9 cellular contexts compared by ENCODE assay signal in the genomic region with DNA sequence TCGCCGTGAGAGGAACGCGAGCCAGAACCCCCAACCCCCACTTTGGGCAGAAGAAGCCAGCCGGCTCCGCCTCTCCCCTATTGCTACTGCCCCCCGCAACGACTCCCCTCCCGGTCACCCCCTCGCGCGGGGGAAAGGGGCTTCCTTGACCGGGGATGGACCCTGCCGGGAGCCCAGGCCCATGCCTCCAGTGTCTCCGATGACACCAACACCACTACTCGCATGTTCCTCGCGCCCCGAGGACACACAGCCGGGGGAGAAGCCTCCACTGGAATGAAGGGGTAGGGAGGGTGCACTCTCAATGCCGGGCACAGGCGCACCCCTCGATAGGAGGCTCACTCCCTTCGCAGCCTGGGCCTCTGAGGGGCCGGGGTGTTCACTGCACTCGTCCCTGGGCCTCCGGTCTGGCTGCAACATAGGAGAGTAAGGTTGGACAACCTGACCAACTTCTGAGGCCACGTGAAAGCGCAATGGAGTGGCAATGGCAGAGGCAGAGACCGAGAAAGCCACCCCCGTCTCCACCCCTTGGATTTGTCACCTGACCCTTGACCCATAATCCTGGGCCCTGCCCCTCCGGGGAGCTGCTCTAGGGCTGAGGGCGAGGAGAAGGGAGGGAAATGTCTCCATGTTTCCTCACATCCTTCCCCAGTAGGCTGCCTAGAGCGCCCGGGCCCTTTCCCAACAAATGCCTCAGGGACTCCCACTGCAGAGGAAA. TPM values are rescaled to one million over a fixed set of nuclear protein-coding genes. Genes with fewer than 3 reads are reported as not detected.
A peak's percentile ranks its signal among the peaks of the same experiment; 100 is the strongest.
DNase-seq lines count a peak whose midpoint lies in the region; ATAC-seq lines count a peak whose summit lies in the region.
"Had no signal": no experiment of that assay in that cellular context is flagged by ENCODE, and none has a peak within 500 bp of the region (broad histone marks: within the 10 kb centered on the region; RNA-seq: fewer than 3 reads in every experiment).

No MANE protein-coding gene starts in this region.

- H3K79me1 ChIP-seq in mesenchymal stem cell (replicated peaks; ENCODE audit: low read length, poor library complexity, severe bottlenecking) = no peaks in the 10 kb centered on the region

- no peaks in the 10 kb centered on the region for H3K9me3 ChIP-seq in mesenchymal stem cell (ENCODE audit: control insufficient read depth, low read length)

- H2BK120ac ChIP-seq in mesenchymal stem cell (ENCODE audit: low read depth, low read length) = no peak overlapping the region

- H3K27me3 ChIP-seq in mesenchymal stem cell (ENCODE audit: control insufficient read depth in 1 of 2, insufficient read depth in 1 of 2, low read length in 2 of 2) = peaks cover 87 to 93% of the 10 kb centered on the region in 2 experiments

- H4K8ac ChIP-seq in mesenchymal stem cell (ENCODE audit: low read length) = no peak overlapping the region

- H3K27ac ChIP-seq in mesenchymal stem cell (ENCODE audit: low read length, poor library complexity, severe bottlenecking) = no peak overlapping the region

- ATAC-seq in GM21737 (IDR thresholded peaks at IDR 0.05; ENCODE audit: unreplicated experiment) (no peak), HG02759 (IDR thresholded peaks at IDR 0.05; ENCODE audit: unreplicated experiment) (no peak)

- H2AFZ ChIP-seq in mesenchymal stem cell (ENCODE audit: low read depth, low read length) = no peak overlapping the region

- peak overlapping the region in 1 of 2 experiments; percentile 68 for H3K4me3 ChIP-seq in mesenchymal stem cell (ENCODE audit: insufficient read depth in 1 of 2, low read depth in 1 of 2, low read length in 2 of 2)

- no peak overlapping the region for H4K91ac ChIP-seq in mesenchymal stem cell (ENCODE audit: low read length)

- no peaks in the 10 kb centered on the region for H3K36me3 ChIP-seq in mesenchymal stem cell (ENCODE audit: control insufficient read depth in 1 of 2, insufficient read depth in 2 of 2, low read depth in 1 of 2, low read length in 2 of 2)

- H2BK15ac ChIP-seq in mesenchymal stem cell (ENCODE audit: low read depth, poor library complexity, severe bottlenecking) = no peak overlapping the region

- no peak overlapping the region for H3K4ac ChIP-seq in mesenchymal stem cell (ENCODE audit: low read depth in 1 of 2, low read length in 2 of 2)

- in situ Hi-C loops in KBM-7 (cut with MboI; ENCODE audit: low pct_unique_long_range_greater_than_20kb, low sequenced_read_pairs) = loop anchor here (5.0 to 25.0 kb wide), 2 partner anchors 48 to 178 kb away; no protein-coding TSS in a partner anchor

- no peak overlapping the region for H2AK5ac ChIP-seq in mesenchymal stem cell (ENCODE audit: low read length, severe bottlenecking)

- H3K18ac ChIP-seq in mesenchymal stem cell (ENCODE audit: low read depth in 1 of 2, low read length in 2 of 2) = no peak overlapping the region

- no peak overlapping the region for H3K14ac ChIP-seq in mesenchymal stem cell (ENCODE audit: low read length in 2 of 2)

- peak; percentile 74 for DNase-seq in activated CD8-positive, alpha-beta memory T cell treated with anti-CD3 and anti-CD28 coated beads for 24 hours
- DNase-seq in activated CD8-positive, alpha-beta memory T cell treated with anti-CD3 and anti-CD28 coated beads, Interleukin-2, amount 50 U/mL, for 4 hours = no peak
- DNase-seq in central memory CD4-positive, alpha-beta T cell = peak; percentile 8
- DNase-seq in mesenchymal stem cell = peak; percentile 39
- peak; percentile 54 for DNase-seq in ureter (ENCODE audit: low spot score)
- DNase-seq in KBM-7 = no peak

- H3K9ac ChIP-seq in mesenchymal stem cell (ENCODE audit: low read length) = no peak overlapping the region

- H2BK12ac ChIP-seq in mesenchymal stem cell (ENCODE audit: low read length in 2 of 2) = no peak overlapping the region

- peak overlapping the region; percentile 55 for H3K4me2 ChIP-seq in mesenchymal stem cell (ENCODE audit: low read length, poor library complexity, severe bottlenecking)

- H2BK5ac ChIP-seq in mesenchymal stem cell (ENCODE audit: low read depth, low read length, poor library complexity, severe bottlenecking) = no peak overlapping the region

- peaks cover 29% of the 10 kb centered on the region for H3K4me1 ChIP-seq in mesenchymal stem cell (ENCODE audit: control insufficient read depth, insufficient read depth, low read depth, low read length)

- 8% methylated on average over 21 of the region's 35 CpGs for WGBS in mesenchymal stem cell

- H3K23ac ChIP-seq in mesenchymal stem cell (ENCODE audit: low read length in 2 of 2) = no peak overlapping the region

RNA-seq across cellular contexts. Expression of gene CNTFR, which starts 1.0 kb away (rescaled TPM):
- 0.03 TPM for polyA plus RNA-seq in mesenchymal stem cell (2013, experiment 1 of 2)
- polyA plus RNA-seq in mesenchymal stem cell (2013, experiment 2 of 2) = 0.01 TPM
- total RNA-seq in ureter = 9.4 TPM
- total RNA-seq: epithelial cell of proximal tubule had no signal

RNA-seq across cellular contexts. Expression of gene RPP25L, which starts 21.4 kb away (rescaled TPM):
- polyA plus RNA-seq in mesenchymal stem cell (2013, experiment 1 of 2) = 22.9 TPM
- 22.5 TPM for polyA plus RNA-seq in mesenchymal stem cell (2013, experiment 2 of 2)
- 26.0 TPM for total RNA-seq in ureter

RNA-seq across cellular contexts. Expression of gene DCTN3, which starts 29.8 kb away (rescaled TPM):
- 96.8 TPM for polyA plus RNA-seq in mesenchymal stem cell (2013, experiment 1 of 2)
- 99.4 TPM for polyA plus RNA-seq in mesenchymal stem cell (2013, experiment 2 of 2)
- total RNA-seq in ureter = 86.8 TPM

RNA-seq across cellular contexts. Expression of gene ARID3C, which starts 38.3 kb away (rescaled TPM):
- polyA plus RNA-seq in mesenchymal stem cell (2013, experiment 1 of 2) = 0.04 TPM
- 0.04 TPM for polyA plus RNA-seq in mesenchymal stem cell (2013, experiment 2 of 2)
- total RNA-seq in ureter = not detected
- total RNA-seq: epithelial cell of proximal tubule had no signal

RNA-seq across cellular contexts. Expression of gene SIGMAR1, which starts 47.1 kb away (rescaled TPM):
- polyA plus RNA-seq in mesenchymal stem cell (2013, experiment 1 of 2) = 83.0 TPM
- polyA plus RNA-seq in mesenchymal stem cell (2013, experiment 2 of 2) = 83.4 TPM
- 56.8 TPM for total RNA-seq in ureter

Comparison
In these comparisons a context has a peak if more than half of its experiments do, and no peak if none do; other contexts are left out.
1. DNase-seq: peak in activated CD8-positive, alpha-beta memory T cell treated with anti-CD3 and anti-CD28 coated beads for 24 hours (single experiment), central memory CD4-positive, alpha-beta T cell (single experiment), mesenchymal stem cell (single experiment) and ureter (single experiment); none in activated CD8-positive, alpha-beta memory T cell treated with anti-CD3 and anti-CD28 coated beads, Interleukin-2, amount 50 U/mL, for 4 hours (single experiment) and KBM-7 (single experiment).